ENCODE assay signal across 20 cellular contexts in genomic region chr11:10506013-10506370, GRCh38.
"Had no signal": no experiment of that assay in that cellular context is flagged by ENCODE, and none has a peak within 500 bp of the region (broad histone marks: within the 10 kb centered on the region; RNA-seq: fewer than 3 reads in every experiment).

No MANE protein-coding gene starts in this region.

- H3K4me3 ChIP-seq: hepatocyte, left ventricle myocardium inferior, neural progenitor cell, psoas muscle, right lobe of liver, smooth muscle cell, upper lobe of right lung had no signal

- H2AFZ ChIP-seq: hepatocyte, neural progenitor cell had no signal

- H3K9me3 ChIP-seq: left ventricle myocardium inferior, psoas muscle, right lobe of liver, upper lobe of right lung had no signal

- H3K4me2 ChIP-seq: hepatocyte, neural progenitor cell, smooth muscle cell had no signal

- H3K9me3 Mint-ChIP-seq: activated CD4-positive, alpha-beta T cell treated with anti-CD3 and anti-CD28 coated beads, Interleukin-2, amount 10 ng/mL, durations not matched to agents 7 days and 5 days; central memory CD8-positive, alpha-beta T cell; dendritic cell treated with granulocyte-macrophage colony-stimulating factor and Interleukin-4, amounts not matched to agents 40 ng/mL and 50 ng/mL, for 4 days; mesothelial cell of epicardium; stimulated activated naive CD8-positive, alpha-beta T cell treated with anti-CD3 and anti-CD28 coated beads, Interleukin-15, Interleukin-2, amounts not matched to agents 100 ng/mL and 50 ng/mL, for 24 hours had no signal

- DNase-seq: activated CD4-positive, alpha-beta T cell treated with anti-CD3 and anti-CD28 coated beads, Interleukin-2, amount 10 ng/mL, durations not matched to agents 7 days and 5 days; activated CD4-positive, CD25-positive, alpha-beta regulatory T cell; activated CD8-positive, alpha-beta memory T cell treated with anti-CD3 and anti-CD28 coated beads for 24 hours; activated gamma-delta T cell treated with Interleukin-2 at 50 U/mL for 16 hours; amygdala; effector memory CD4-positive, alpha-beta T cell; kidney; left ventricle myocardium inferior; psoas muscle; right lobe of liver; upper lobe of right lung had no signal

- H3K79me2 ChIP-seq: hepatocyte had no signal

- H3K4me1 ChIP-seq: left ventricle myocardium inferior, psoas muscle, right lobe of liver had no signal

- H3K4me1 Mint-ChIP-seq: activated CD4-positive, alpha-beta T cell treated with anti-CD3 and anti-CD28 coated beads, Interleukin-2, amount 10 ng/mL, durations not matched to agents 7 days and 5 days; central memory CD8-positive, alpha-beta T cell; mesothelial cell of epicardium had no signal

- H3K9ac ChIP-seq: neural progenitor cell had no signal

- H3K36me3 Mint-ChIP-seq: brain had no signal

- H3K36me3 ChIP-seq: neural progenitor cell, right lobe of liver had no signal

- H3K27ac Mint-ChIP-seq: activated CD4-positive, alpha-beta T cell treated with anti-CD3 and anti-CD28 coated beads, Interleukin-2, amount 10 ng/mL, durations not matched to agents 7 days and 5 days; activated naive CD8-positive, alpha-beta T cell; brain; dendritic cell treated with granulocyte-macrophage colony-stimulating factor and Interleukin-4, amounts not matched to agents 40 ng/mL and 50 ng/mL, for 4 days; mesothelial cell of epicardium; neural progenitor cell; stimulated activated naive CD8-positive, alpha-beta T cell treated with anti-CD3 and anti-CD28 coated beads, Interleukin-15, Interleukin-2, amounts not matched to agents 100 ng/mL and 50 ng/mL, for 24 hours had no signal

- ATAC-seq: psoas muscle, right lobe of liver, upper lobe of right lung had no signal

- H3K4me3 Mint-ChIP-seq: activated CD4-positive, alpha-beta T cell treated with anti-CD3 and anti-CD28 coated beads, Interleukin-2, amount 10 ng/mL, durations not matched to agents 7 days and 5 days; activated naive CD8-positive, alpha-beta T cell; brain; central memory CD8-positive, alpha-beta T cell; dendritic cell treated with granulocyte-macrophage colony-stimulating factor and Interleukin-4, amounts not matched to agents 40 ng/mL and 50 ng/mL, for 4 days; mesothelial cell of epicardium; neural progenitor cell; stimulated activated naive CD8-positive, alpha-beta T cell treated with anti-CD3 and anti-CD28 coated beads, Interleukin-15, Interleukin-2, amounts not matched to agents 100 ng/mL and 50 ng/mL, for 24 hours had no signal

- H3K27me3 Mint-ChIP-seq: activated CD4-positive, alpha-beta T cell treated with anti-CD3 and anti-CD28 coated beads, Interleukin-2, amount 10 ng/mL, durations not matched to agents 7 days and 5 days; activated naive CD8-positive, alpha-beta T cell; brain; central memory CD8-positive, alpha-beta T cell; dendritic cell treated with granulocyte-macrophage colony-stimulating factor and Interleukin-4, amounts not matched to agents 40 ng/mL and 50 ng/mL, for 4 days; stimulated activated naive CD8-positive, alpha-beta T cell treated with anti-CD3 and anti-CD28 coated beads, Interleukin-15, Interleukin-2, amounts not matched to agents 100 ng/mL and 50 ng/mL, for 24 hours had no signal

- H3K27me3 ChIP-seq: hepatocyte, neural progenitor cell, right lobe of liver, upper lobe of right lung had no signal

- H3K27ac ChIP-seq: hepatocyte, left ventricle myocardium inferior, neural progenitor cell, psoas muscle, right lobe of liver, upper lobe of right lung had no signal
